ENCODE assay signal across 12 cellular contexts in the genomic region with DNA sequence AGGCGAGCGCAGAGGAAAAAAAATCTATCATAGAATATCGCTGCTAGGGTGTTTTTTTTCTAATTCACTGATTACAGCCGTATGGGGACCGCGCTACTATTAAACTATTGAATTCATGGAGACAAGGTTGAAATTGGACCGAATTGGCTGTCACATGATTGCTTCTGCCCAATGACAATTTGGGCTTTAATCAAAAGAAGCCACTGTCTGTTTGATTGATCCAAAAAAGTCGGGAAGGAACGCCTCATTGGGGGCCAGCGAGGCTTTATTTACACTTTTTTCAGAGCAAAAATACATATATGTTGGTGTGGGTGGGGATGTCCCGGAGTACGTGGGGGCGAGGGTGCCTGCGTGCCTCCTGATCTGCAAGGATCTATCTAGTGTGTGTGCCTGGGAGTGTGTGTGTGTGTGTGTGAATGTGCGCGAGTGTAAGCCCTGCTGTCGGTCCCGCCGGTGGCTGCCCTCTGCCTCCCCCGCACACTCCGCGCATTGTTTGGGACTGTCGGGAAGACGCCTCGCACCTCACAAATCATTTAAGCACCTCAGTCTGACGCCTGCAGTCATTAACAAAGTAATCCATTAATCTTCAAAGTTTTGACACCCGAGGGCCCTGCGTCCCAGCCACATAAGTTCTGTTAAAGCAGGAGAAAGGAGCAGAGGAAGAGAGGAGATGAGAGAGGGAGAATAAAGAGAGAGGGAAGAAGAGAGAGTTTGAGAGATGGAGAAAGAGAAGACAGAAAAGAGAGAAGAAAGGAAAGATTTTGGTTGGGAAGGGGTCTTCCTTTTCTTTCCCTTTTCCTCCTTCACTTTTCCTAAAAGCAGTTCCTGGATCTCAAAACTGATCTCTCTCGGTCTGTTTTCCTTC. TPM values are rescaled to one million over a fixed set of nuclear protein-coding genes. Genes with fewer than 3 reads are reported as not detected.
A peak's percentile ranks its signal among the peaks of the same experiment; 100 is the strongest.
DNase-seq lines count a peak whose midpoint lies in the region; ATAC-seq and TF ChIP-seq lines count a peak whose summit lies in the region.
"Had no signal": no experiment of that assay in that cellular context is flagged by ENCODE, and none has a peak within 500 bp of the region (broad histone marks: within the 10 kb centered on the region; RNA-seq: fewer than 3 reads in every experiment).

A gene (minus strand): TSS at position 106 of the 865 bp plus-strand sequence. CDS start 183 bp downstream, outside the sequence.

- peaks cover 12% of the 10 kb centered on the region for H3K4me1 ChIP-seq in CD8-positive, alpha-beta memory T cell (ENCODE audit: insufficient read depth, low read length)
- peaks cover 0 to 64% (median 4%) of the 10 kb centered on the region in 3 donors for H3K4me1 ChIP-seq in gastroesophageal sphincter

- H3K36me3 Mint-ChIP-seq in CD8-positive, alpha-beta memory T cell: peaks cover 9 to 23% (median 15%) of the 10 kb centered on the region in 3 donors
- H3K36me3 Mint-ChIP-seq in activated B cell treated with CpG ODN at 0.5 μM for 24 hours (ENCODE audit: low read depth) (peaks cover 10% of the 10 kb centered on the region), osteocyte (ENCODE audit: unreplicated experiment) (peaks cover 3% of the 10 kb centered on the region)
- peaks cover 8% of the 10 kb centered on the region for H3K36me3 Mint-ChIP-seq in activated CD4-positive, alpha-beta memory T cell treated with anti-CD3 and anti-CD28 coated beads, Interleukin-2, amount 10 ng/mL, durations not matched to agents 7 days and 5 days (ENCODE audit: low read depth)

- peaks cover 38% of the 10 kb centered on the region for H3K27me3 ChIP-seq in CD8-positive, alpha-beta memory T cell (ENCODE audit: insufficient read depth, low read length, poor library complexity, severe bottlenecking)
- H3K27me3 ChIP-seq in gastroesophageal sphincter: no peaks in the 10 kb centered on the region

- peak within 1 kb of the TSS in 2 of 8 donors; percentile 40 to 67 for H3K27ac Mint-ChIP-seq in CD8-positive, alpha-beta memory T cell
- H3K27ac Mint-ChIP-seq in activated B cell treated with CpG ODN at 0.5 μM for 24 hours (no peak within 1 kb of the TSS), osteocyte (ENCODE audit: unreplicated experiment) (no peak within 1 kb of the TSS)
- H3K27ac Mint-ChIP-seq in activated CD4-positive, alpha-beta memory T cell treated with anti-CD3 and anti-CD28 coated beads, Interleukin-2, amount 10 ng/mL, durations not matched to agents 7 days and 5 days: no peak within 1 kb of the TSS
- H3K27ac Mint-ChIP-seq: activated naive CD8-positive, alpha-beta T cell treated with anti-CD3 and anti-CD28 coated beads, Interleukin-2, amount 10 ng/mL, durations not matched to agents 7 days and 5 days had no signal

- WGBS in gastroesophageal sphincter (ENCODE audit: low coverage in 1 of 2), 2 donors: 1 to 2% methylated on average over 23 to 27 of the region's 29 CpGs

- no peak within 1 kb of the TSS for H3K4me3 ChIP-seq in CD8-positive, alpha-beta memory T cell (ENCODE audit: low read length)
- H3K4me3 ChIP-seq in gastroesophageal sphincter: peak within 1 kb of the TSS; percentile 48 to 96

- peak within 1 kb of the TSS; percentile 32 to 84 (median 52) for H3K4me3 Mint-ChIP-seq in CD8-positive, alpha-beta memory T cell
- H3K4me3 Mint-ChIP-seq in activated B cell treated with CpG ODN at 0.5 μM for 24 hours (peak within 1 kb of the TSS; percentile 36), osteocyte (ENCODE audit: unreplicated experiment) (no peak within 1 kb of the TSS)
- no peak within 1 kb of the TSS for H3K4me3 Mint-ChIP-seq in activated CD4-positive, alpha-beta memory T cell treated with anti-CD3 and anti-CD28 coated beads, Interleukin-2, amount 10 ng/mL, durations not matched to agents 7 days and 5 days
- H3K4me3 Mint-ChIP-seq: activated naive CD8-positive, alpha-beta T cell treated with anti-CD3 and anti-CD28 coated beads, Interleukin-2, amount 10 ng/mL, durations not matched to agents 7 days and 5 days had no signal

- POLR2A ChIA-PET in CD8-positive, alpha-beta memory T cell (lab: Charles Lee): no interaction called here
- POLR2A ChIA-PET in activated B cell treated with CpG ODN at 0.5 μM for 24 hours (lab: Charles Lee): no interaction called here
- POLR2A ChIA-PET in activated CD4-positive, alpha-beta memory T cell treated with anti-CD3 and anti-CD28 coated beads, Interleukin-2, amount 10 ng/mL, durations not matched to agents 7 days and 5 days (lab: Charles Lee): no interaction called here

- no peak for DNase-seq in CD8-positive, alpha-beta memory T cell
- DNase-seq in activated B cell treated with CpG ODN at 0.5 μM for 24 hours (no peak), osteocyte (ENCODE audit: extremely low spot score, unreplicated experiment) (peak; percentile 72), NCI-H2081 (lab: John Stamatoyannopoulos, UW) (no peak), RKO (ENCODE audit: low spot score) (no peak)
- no peak for DNase-seq in activated CD4-positive, alpha-beta memory T cell treated with anti-CD3 and anti-CD28 coated beads, Interleukin-2, amount 10 ng/mL, durations not matched to agents 7 days and 5 days
- DNase-seq: activated naive CD8-positive, alpha-beta T cell treated with anti-CD3 and anti-CD28 coated beads, Interleukin-2, amount 10 ng/mL, durations not matched to agents 7 days and 5 days; DMS153; kidney glomerular epithelial cell; SHP77 treated with DMSO at 0.1 percent for 48 hours had no signal

- CTCF ChIA-PET in CD8-positive, alpha-beta memory T cell (lab: Charles Lee): no interaction called here
- CTCF ChIA-PET in activated B cell treated with CpG ODN at 0.5 μM for 24 hours (lab: Charles Lee): no interaction called here
- CTCF ChIA-PET in activated CD4-positive, alpha-beta memory T cell treated with anti-CD3 and anti-CD28 coated beads, Interleukin-2, amount 10 ng/mL, durations not matched to agents 7 days and 5 days (lab: Charles Lee): no interaction called here

- intact Hi-C loops in activated B cell treated with CpG ODN at 0.5 μM for 24 hours (cut with micrococcal nuclease): no loop called here

- no peak for ATAC-seq in activated B cell treated with CpG ODN at 0.5 μM for 24 hours (ENCODE audit: low read depth)
- peak; percentile 56 for ATAC-seq in gastroesophageal sphincter
- ATAC-seq in HG02840 (IDR thresholded peaks at IDR 0.05; ENCODE audit: low FRiP score, unreplicated experiment): no peak

- no peaks in the 10 kb centered on the region for H3K9me3 ChIP-seq in CD8-positive, alpha-beta memory T cell (ENCODE audit: low read length)
- H3K9me3 ChIP-seq in gastroesophageal sphincter: no peaks in the 10 kb centered on the region

- no peak for TF ChIP-seq CTCF in activated B cell treated with CpG ODN at 0.5 μM for 24 hours (IDR thresholded peaks at IDR 0.05)
- no peak for TF ChIP-seq CTCF in gastroesophageal sphincter (IDR thresholded peaks at IDR 0.05)
- TF ChIP-seq CTCF in osteocyte (IDR thresholded peaks at IDR 0.05): no peak

- no peak within 1 kb of the TSS for H3K27ac ChIP-seq in CD8-positive, alpha-beta memory T cell (ENCODE audit: low read depth, low read length)
- H3K27ac ChIP-seq in gastroesophageal sphincter: peak within 1 kb of the TSS; percentile 94 to 99 (median 98)

- peak in 1 of 2 donors; percentile 58 for TF ChIP-seq POLR2A in gastroesophageal sphincter (IDR thresholded peaks at IDR 0.05)

- H3K9me3 Mint-ChIP-seq in CD8-positive, alpha-beta memory T cell: no peaks in the 10 kb centered on the region
- H3K9me3 Mint-ChIP-seq in activated B cell treated with CpG ODN at 0.5 μM for 24 hours (no peaks in the 10 kb centered on the region), osteocyte (ENCODE audit: unreplicated experiment) (no peaks in the 10 kb centered on the region)
- no peaks in the 10 kb centered on the region for H3K9me3 Mint-ChIP-seq in activated CD4-positive, alpha-beta memory T cell treated with anti-CD3 and anti-CD28 coated beads, Interleukin-2, amount 10 ng/mL, durations not matched to agents 7 days and 5 days
- H3K9me3 Mint-ChIP-seq: activated naive CD8-positive, alpha-beta T cell treated with anti-CD3 and anti-CD28 coated beads, Interleukin-2, amount 10 ng/mL, durations not matched to agents 7 days and 5 days had no signal

- no peaks in the 10 kb centered on the region for H3K36me3 ChIP-seq in CD8-positive, alpha-beta memory T cell (ENCODE audit: insufficient read depth, low read length)
- H3K36me3 ChIP-seq in gastroesophageal sphincter: no peaks in the 10 kb centered on the region

- H3K4me1 Mint-ChIP-seq in CD8-positive, alpha-beta memory T cell: peaks cover 24 to 33% (median 25%) of the 10 kb centered on the region in 3 donors
- H3K4me1 Mint-ChIP-seq in activated B cell treated with CpG ODN at 0.5 μM for 24 hours (peaks cover 24% of the 10 kb centered on the region), osteocyte (ENCODE audit: unreplicated experiment) (peaks cover 16% of the 10 kb centered on the region)
- H3K4me1 Mint-ChIP-seq in activated CD4-positive, alpha-beta memory T cell treated with anti-CD3 and anti-CD28 coated beads, Interleukin-2, amount 10 ng/mL, durations not matched to agents 7 days and 5 days: peaks cover 6% of the 10 kb centered on the region

- peaks cover 38 to 77% of the 10 kb centered on the region in 2 donors for H3K27me3 Mint-ChIP-seq in CD8-positive, alpha-beta memory T cell
- H3K27me3 Mint-ChIP-seq in activated B cell treated with CpG ODN at 0.5 μM for 24 hours (peaks cover 64% of the 10 kb centered on the region), osteocyte (ENCODE audit: unreplicated experiment) (peaks cover 97% of the 10 kb centered on the region)
- peaks cover 64% of the 10 kb centered on the region for H3K27me3 Mint-ChIP-seq in activated CD4-positive, alpha-beta memory T cell treated with anti-CD3 and anti-CD28 coated beads, Interleukin-2, amount 10 ng/mL, durations not matched to agents 7 days and 5 days

- no peak for TF ChIP-seq EP300 in gastroesophageal sphincter (IDR thresholded peaks at IDR 0.05)

RNA-seq across cellular contexts. Expression of the gene that starts here (rescaled TPM):
- total RNA-seq in CD8-positive, alpha-beta memory T cell: not detected
- polyA plus RNA-seq in CD8-positive, alpha-beta memory T cell: not detected
- not detected in 2 replicates for total RNA-seq in activated B cell treated with CpG ODN at 0.5 μM for 24 hours
- total RNA-seq in gastroesophageal sphincter: 1 to 10 TPM; 3.1 to 7.0 (median 5.0) TPM
- total RNA-seq in osteocyte: not detected in 2 replicates
- total RNA-seq in activated CD4-positive, alpha-beta memory T cell treated with anti-CD3 and anti-CD28 coated beads, Interleukin-2, amount 10 ng/mL, durations not matched to agents 7 days and 5 days: not detected
- total RNA-seq: activated naive CD8-positive, alpha-beta T cell treated with anti-CD3 and anti-CD28 coated beads, Interleukin-2, amount 10 ng/mL, durations not matched to agents 7 days and 5 days had no signal

Comparison
In these comparisons a context has a peak if more than half of its experiments do, and no peak if none do; other contexts are left out.
1. Peak in DNase-seq in osteocyte; RNA of the gene not detected or under 1 TPM.
2. H3K4me3 Mint-ChIP-seq: peak in CD8-positive, alpha-beta memory T cell (7 of 7) and activated B cell treated with CpG ODN at 0.5 μM for 24 hours (single experiment); none in osteocyte (single experiment) and activated CD4-positive, alpha-beta memory T cell treated with anti-CD3 and anti-CD28 coated beads, Interleukin-2, amount 10 ng/mL, durations not matched to agents 7 days and 5 days (single experiment).